In genomic region chr7:123716877-123717276, GRCh38 we compare ENCODE assay signal across 20 cellular contexts. TPM values are rescaled to one million over a fixed set of nuclear protein-coding genes. Genes with fewer than 3 reads are reported as not detected.
DNase-seq lines count a peak whose midpoint lies in the region; ATAC-seq, FAIRE-seq and TF ChIP-seq lines count a peak whose summit lies in the region.
"Had no signal": no experiment of that assay in that cellular context is flagged by ENCODE, and none has a peak within 500 bp of the region (broad histone marks: within the 10 kb centered on the region; RNA-seq: fewer than 3 reads in every experiment).

No MANE protein-coding gene starts in this region.

- FAIRE-seq in urothelium cell line (lab: Jason Lieb, UNC) (no peak), GM12892 (lab: Jason Lieb, UNC) (no peak)
- FAIRE-seq: G401.6, GM18507 had no signal

- no peak overlapping the region for H3K4me3 Mint-ChIP-seq in HFFc6
- H3K4me3 Mint-ChIP-seq: CD4-positive, alpha-beta memory T cell; IgD-negative memory B cell had no signal

- H3K9me3 ChIP-seq in Panc1 (ENCODE audit: control insufficient read depth, insufficient read depth, low read depth, low read length): no peaks in the 10 kb centered on the region
- H3K9me3 ChIP-seq: BLaER1, MG63 had no signal

- no TSS peak for BruUV-seq in Panc1 (replicated peaks; lab: Mats Ljungman, UMichigan)

- CTCF ChIA-PET in Panc1 (lab: Charles Lee): no interaction called here

- ATAC-seq in Panc1: no peak

- peaks cover 56% of the 10 kb centered on the region for H3K4me1 Mint-ChIP-seq in HFFc6 (ENCODE audit: low read depth)

- no peak for TF ChIP-seq POLR2A in GM12892 (IDR thresholded peaks at IDR 0.05; ENCODE audit: low read depth, low read length)

- intact Hi-C loops in Panc1 (cut with micrococcal nuclease; ENCODE audit: unreplicated experiment): no loop called here

- H3K27me3 ChIP-seq in Panc1 (ENCODE audit: control insufficient read depth, insufficient read depth, low read length): no peaks in the 10 kb centered on the region
- H3K27me3 ChIP-seq: BLaER1, MG63 had no signal

- 0 out of 2 replicates have a peak, but pooled peaks have one; percentile 8 for TF ChIP-seq CTCF in HFFc6 (IDR thresholded peaks at IDR 0.05)
- peak; percentile 4; the same call in 1 of the 2 replicates for TF ChIP-seq CTCF in Panc1 (IDR thresholded peaks at IDR 0.05)
- no peak for TF ChIP-seq CTCF in epithelial cell of esophagus (IDR thresholded peaks at IDR 0.05; ENCODE audit: insufficient read depth, low read depth, low read length, missing control alignments)

- no peaks in the 10 kb centered on the region for H3K36me3 Mint-ChIP-seq in HFFc6 (ENCODE audit: low read depth)

- H3K36me3 ChIP-seq in Panc1 (ENCODE audit: control insufficient read depth, insufficient read depth, low read length): no peaks in the 10 kb centered on the region; the same call in 1 of the 2 replicates
- H3K36me3 ChIP-seq: MG63 had no signal

- no peaks in the 10 kb centered on the region for H3K9me3 Mint-ChIP-seq in HFFc6
- H3K9me3 Mint-ChIP-seq: CD4-positive, alpha-beta memory T cell; IgD-negative memory B cell had no signal

- peaks cover 8% of the 10 kb centered on the region for H3K4me1 ChIP-seq in Panc1 (ENCODE audit: control insufficient read depth, insufficient read depth, low read length)

- no peak overlapping the region for H3K27ac ChIP-seq in Panc1 (ENCODE audit: low read length)
- H3K27ac ChIP-seq: BLaER1 had no signal

- H3K4me3 ChIP-seq in Panc1 (ENCODE audit: low read depth in 2 of 2, low read length in 2 of 2) (no peak overlapping the region), epithelial cell of esophagus (ENCODE audit: low read length) (no peak overlapping the region)
- H3K4me3 ChIP-seq: BLaER1, MG63 had no signal

- POLR2A ChIA-PET in Panc1 (lab: Charles Lee): interaction anchor here (0.8 kb wide), 1 partner anchor 217 kb away, joined by 3 read pairs; no protein-coding TSS in a partner anchor

- no peak for DNase-seq in HFFc6
- no peak for DNase-seq in Panc1 (ENCODE audit: low read depth, low spot score)
- DNase-seq in epithelial cell of esophagus (ENCODE audit: low read depth): peak; percentile 22
- no peak for DNase-seq in urothelium cell line (ENCODE audit: low spot score)
- no peak for DNase-seq in SK-N-DZ (ENCODE audit: low spot score)
- no peak for DNase-seq in COLO668 (lab: John Stamatoyannopoulos, UW; ENCODE audit: unreplicated experiment)
- no peak for DNase-seq in GM12892 (ENCODE audit: insufficient read length)
- DNase-seq: ACHN; CD4-positive, alpha-beta memory T cell; DMS153; Kasumi-1; MG63; NCI-H1417; NCI-H1694 treated with DMSO at 0.1 percent for 48 hours; NCI-H2081 treated with DMSO at 0.1 percent for 48 hours; NCI-H446 had no signal

- no peaks in the 10 kb centered on the region for H3K27me3 Mint-ChIP-seq in HFFc6 (ENCODE audit: insufficient read depth)
- H3K27me3 Mint-ChIP-seq: CD4-positive, alpha-beta memory T cell; IgD-negative memory B cell had no signal

- no peak overlapping the region for H3K27ac Mint-ChIP-seq in HFFc6

- in situ Hi-C loops in Panc1 (cut with HindIII; ENCODE audit: low pct_unique_long_range_greater_than_20kb, low sequenced_read_pairs): no loop called here

RNA-seq across cellular contexts. Expression of gene WASL, which starts 31.9 kb away (rescaled TPM):
- 10 to 100 TPM; 22.7 to 27.6 (median 26.5) TPM for total RNA-seq in HFFc6 (2021; fragmentation: NEBNext Ultra II Directional; extraction: Animal tissue kit (Norgen Biotek cat#: 25700))
- total RNA-seq in Panc1 (2021; ENCODE audit: unreplicated experiment): 29.6 TPM
- polyA plus RNA-seq in Panc1 (2012; ENCODE audit: insufficient read length): 14.9 TPM
- 16.2 and 19.5 TPM in 2 replicates for polyA plus RNA-seq in SK-N-DZ (2014; cell fraction: cytosol; rRNA removed)
- 7.9 and 10.3 TPM in 2 replicates for polyA plus RNA-seq in SK-N-DZ (2014; cell fraction: nucleus; rRNA removed)
- polyA plus RNA-seq in GM12892 (2012; ENCODE audit: missing spikeins): 3.2 TPM
